In genomic region chr6:157764346-157765068, GRCh38 we compare ENCODE assay signal across 1 cellular context.
A peak's percentile ranks its signal among the peaks of the same experiment; 100 is the strongest.
TF ChIP-seq lines count a peak whose summit lies in the region.

No MANE protein-coding gene starts in this region.

TF ChIP-seq in K562, 482 proteins besides CTCF, POLR2A, EP300 and RAD21 (continued from another document and continues in another):
- peak; percentile 44; the same call in 1 of the 2 replicates for TF ChIP-seq ARID3A (IDR thresholded peaks at IDR 0.05; ENCODE audit: borderline replicate concordance, low read depth, low read length)
- no peak for TF ChIP-seq HNRNPUL1 (IDR thresholded peaks at IDR 0.05; ENCODE audit: low read length)
- no peak for TF ChIP-seq ZNF511 (CRISPR knock-in tag; IDR thresholded peaks at IDR 0.05)
- TF ChIP-seq TOE1 (IDR thresholded peaks at IDR 0.05; ENCODE audit: borderline replicate concordance): peak; percentile 73; the same call in 1 of the 2 replicates
- TF ChIP-seq TOE1 (CRISPR knock-in tag; IDR thresholded peaks at IDR 0.05; ENCODE audit: borderline replicate concordance, low read depth): no peak
- no peak for TF ChIP-seq ZNF766 (CRISPR knock-in tag; conservative IDR thresholded peaks at IDR 0.05)
- TF ChIP-seq ZNF395 (CRISPR knock-in tag; IDR thresholded peaks at IDR 0.05): peak; percentile 75
- no peak for TF ChIP-seq ILF3 (IDR thresholded peaks at IDR 0.05; ENCODE audit: borderline replicate concordance)
- no peak for TF ChIP-seq ETS2 (tag; IDR thresholded peaks at IDR 0.05; ENCODE audit: borderline replicate concordance, poor library complexity, severe bottlenecking)
- TF ChIP-seq MCM5 (IDR thresholded peaks at IDR 0.05; ENCODE audit: low read depth): no peak
- TF ChIP-seq FOXK2 (conservative IDR thresholded peaks at IDR 0.05 in 1 of 2, IDR thresholded peaks at IDR 0.05 in 1 of 2; ENCODE audit: low read depth in 2 of 2): peak; percentile 64 to 68; a peak in 2 of 4 replicates
- TF ChIP-seq C11orf30 (IDR thresholded peaks at IDR 0.05; ENCODE audit: low read depth): no peak
- no peak for TF ChIP-seq TAF7 (tag; IDR thresholded peaks at IDR 0.05)
- TF ChIP-seq POLR2B (IDR thresholded peaks at IDR 0.05; ENCODE audit: low read depth, partially characterized antibody): no peak
- TF ChIP-seq POLR2AphosphoS5 (IDR thresholded peaks at IDR 0.05; ENCODE audit: control insufficient read depth, insufficient read depth, low read depth, low read length): no peak
- TF ChIP-seq NCOA4 (IDR thresholded peaks at IDR 0.05; ENCODE audit: partially characterized antibody): no peak
- no peak for TF ChIP-seq ZNF354B (CRISPR knock-in tag; IDR thresholded peaks at IDR 0.05)
- TF ChIP-seq ELF1 (tag; IDR thresholded peaks at IDR 0.05): no peak
- no peak for TF ChIP-seq NONO (IDR thresholded peaks at IDR 0.05; ENCODE audit: low read depth in 2 of 2, low read length in 1 of 2)
- TF ChIP-seq, protein P1, sequence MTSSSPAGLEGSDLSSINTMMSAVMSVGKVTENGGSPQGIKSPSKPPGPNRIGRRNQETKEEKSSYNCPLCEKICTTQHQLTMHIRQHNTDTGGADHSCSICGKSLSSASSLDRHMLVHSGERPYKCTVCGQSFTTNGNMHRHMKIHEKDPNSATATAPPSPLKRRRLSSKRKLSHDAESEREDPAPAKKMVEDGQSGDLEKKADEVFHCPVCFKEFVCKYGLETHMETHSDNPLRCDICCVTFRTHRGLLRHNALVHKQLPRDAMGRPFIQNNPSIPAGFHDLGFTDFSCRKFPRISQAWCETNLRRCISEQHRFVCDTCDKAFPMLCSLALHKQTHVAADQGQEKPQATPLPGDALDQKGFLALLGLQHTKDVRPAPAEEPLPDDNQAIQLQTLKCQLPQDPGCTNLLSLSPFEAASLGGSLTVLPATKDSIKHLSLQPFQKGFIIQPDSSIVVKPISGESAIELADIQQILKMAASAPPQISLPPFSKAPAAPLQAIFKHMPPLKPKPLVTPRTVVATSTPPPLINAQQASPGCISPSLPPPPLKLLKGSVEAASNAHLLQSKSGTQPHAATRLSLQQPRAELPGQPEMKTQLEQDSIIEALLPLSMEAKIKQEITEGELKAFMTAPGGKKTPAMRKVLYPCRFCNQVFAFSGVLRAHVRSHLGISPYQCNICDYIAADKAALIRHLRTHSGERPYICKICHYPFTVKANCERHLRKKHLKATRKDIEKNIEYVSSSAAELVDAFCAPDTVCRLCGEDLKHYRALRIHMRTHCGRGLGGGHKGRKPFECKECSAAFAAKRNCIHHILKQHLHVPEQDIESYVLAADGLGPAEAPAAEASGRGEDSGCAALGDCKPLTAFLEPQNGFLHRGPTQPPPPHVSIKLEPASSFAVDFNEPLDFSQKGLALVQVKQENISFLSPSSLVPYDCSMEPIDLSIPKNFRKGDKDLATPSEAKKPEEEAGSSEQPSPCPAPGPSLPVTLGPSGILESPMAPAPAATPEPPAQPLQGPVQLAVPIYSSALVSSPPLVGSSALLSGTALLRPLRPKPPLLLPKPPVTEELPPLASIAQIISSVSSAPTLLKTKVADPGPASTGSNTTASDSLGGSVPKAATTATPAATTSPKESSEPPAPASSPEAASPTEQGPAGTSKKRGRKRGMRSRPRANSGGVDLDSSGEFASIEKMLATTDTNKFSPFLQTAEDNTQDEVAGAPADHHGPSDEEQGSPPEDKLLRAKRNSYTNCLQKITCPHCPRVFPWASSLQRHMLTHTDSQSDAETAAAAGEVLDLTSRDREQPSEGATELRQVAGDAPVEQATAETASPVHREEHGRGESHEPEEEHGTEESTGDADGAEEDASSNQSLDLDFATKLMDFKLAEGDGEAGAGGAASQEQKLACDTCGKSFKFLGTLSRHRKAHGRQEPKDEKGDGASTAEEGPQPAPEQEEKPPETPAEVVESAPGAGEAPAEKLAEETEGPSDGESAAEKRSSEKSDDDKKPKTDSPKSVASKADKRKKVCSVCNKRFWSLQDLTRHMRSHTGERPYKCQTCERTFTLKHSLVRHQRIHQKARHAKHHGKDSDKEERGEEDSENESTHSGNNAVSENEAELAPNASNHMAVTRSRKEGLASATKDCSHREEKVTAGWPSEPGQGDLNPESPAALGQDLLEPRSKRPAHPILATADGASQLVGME (CRISPR knock-in tag; IDR thresholded peaks at IDR 0.05): no peak
- TF ChIP-seq TEAD2 (tag; IDR thresholded peaks at IDR 0.05): peak; percentile 34; the same call in 1 of the 2 replicates
- TF ChIP-seq ZNF280A (IDR thresholded peaks at IDR 0.05; ENCODE audit: low read depth, partially characterized antibody): no peak
- peak; percentile 63 for TF ChIP-seq ZBTB12 (CRISPR knock-in tag; IDR thresholded peaks at IDR 0.05)
- no peak for TF ChIP-seq HOXB6 (CRISPR knock-in tag; IDR thresholded peaks at IDR 0.05; ENCODE audit: borderline replicate concordance)
- TF ChIP-seq PHB2 (IDR thresholded peaks at IDR 0.05; ENCODE audit: low read depth): no peak
- no peak for TF ChIP-seq CC2D1A (IDR thresholded peaks at IDR 0.05)
- no peak for TF ChIP-seq E2F3 (CRISPR knock-in tag; IDR thresholded peaks at IDR 0.05)
- TF ChIP-seq SMARCA4 (IDR thresholded peaks at IDR 0.05): peak; percentile 81
- no peak for TF ChIP-seq FOXA3 (CRISPR knock-in tag; conservative IDR thresholded peaks at IDR 0.05 in 1 of 2, IDR thresholded peaks at IDR 0.05 in 1 of 2)
- TF ChIP-seq, protein P2, sequence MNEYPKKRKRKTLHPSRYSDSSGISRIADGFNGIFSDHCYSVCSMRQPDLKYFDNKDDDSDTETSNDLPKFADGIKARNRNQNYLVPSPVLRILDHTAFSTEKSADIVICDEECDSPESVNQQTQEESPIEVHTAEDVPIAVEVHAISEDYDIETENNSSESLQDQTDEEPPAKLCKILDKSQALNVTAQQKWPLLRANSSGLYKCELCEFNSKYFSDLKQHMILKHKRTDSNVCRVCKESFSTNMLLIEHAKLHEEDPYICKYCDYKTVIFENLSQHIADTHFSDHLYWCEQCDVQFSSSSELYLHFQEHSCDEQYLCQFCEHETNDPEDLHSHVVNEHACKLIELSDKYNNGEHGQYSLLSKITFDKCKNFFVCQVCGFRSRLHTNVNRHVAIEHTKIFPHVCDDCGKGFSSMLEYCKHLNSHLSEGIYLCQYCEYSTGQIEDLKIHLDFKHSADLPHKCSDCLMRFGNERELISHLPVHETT (CRISPR knock-in tag; conservative IDR thresholded peaks at IDR 0.05 in 1 of 2, IDR thresholded peaks at IDR 0.05 in 1 of 2): no peak
- no peak for TF ChIP-seq KDM5B (IDR thresholded peaks at IDR 0.05; ENCODE audit: insufficient replicate concordance, low read depth, low read length)
- peak; percentile 90 for TF ChIP-seq BHLHE40 (IDR thresholded peaks at IDR 0.05; ENCODE audit: low read length)
- no peak for TF ChIP-seq CREB3 (tag; conservative IDR thresholded peaks at IDR 0.05; ENCODE audit: low read depth)
- TF ChIP-seq, protein P3, sequence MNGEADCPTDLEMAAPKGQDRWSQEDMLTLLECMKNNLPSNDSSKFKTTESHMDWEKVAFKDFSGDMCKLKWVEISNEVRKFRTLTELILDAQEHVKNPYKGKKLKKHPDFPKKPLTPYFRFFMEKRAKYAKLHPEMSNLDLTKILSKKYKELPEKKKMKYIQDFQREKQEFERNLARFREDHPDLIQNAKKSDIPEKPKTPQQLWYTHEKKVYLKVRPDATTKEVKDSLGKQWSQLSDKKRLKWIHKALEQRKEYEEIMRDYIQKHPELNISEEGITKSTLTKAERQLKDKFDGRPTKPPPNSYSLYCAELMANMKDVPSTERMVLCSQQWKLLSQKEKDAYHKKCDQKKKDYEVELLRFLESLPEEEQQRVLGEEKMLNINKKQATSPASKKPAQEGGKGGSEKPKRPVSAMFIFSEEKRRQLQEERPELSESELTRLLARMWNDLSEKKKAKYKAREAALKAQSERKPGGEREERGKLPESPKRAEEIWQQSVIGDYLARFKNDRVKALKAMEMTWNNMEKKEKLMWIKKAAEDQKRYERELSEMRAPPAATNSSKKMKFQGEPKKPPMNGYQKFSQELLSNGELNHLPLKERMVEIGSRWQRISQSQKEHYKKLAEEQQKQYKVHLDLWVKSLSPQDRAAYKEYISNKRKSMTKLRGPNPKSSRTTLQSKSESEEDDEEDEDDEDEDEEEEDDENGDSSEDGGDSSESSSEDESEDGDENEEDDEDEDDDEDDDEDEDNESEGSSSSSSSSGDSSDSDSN (IDR thresholded peaks at IDR 0.05; ENCODE audit: borderline replicate concordance in 1 of 2, low read depth in 2 of 2, low read length in 2 of 2): no peak
- no peak for TF ChIP-seq KDM2B (CRISPR knock-in tag; IDR thresholded peaks at IDR 0.05)
- TF ChIP-seq SUPT5H (IDR thresholded peaks at IDR 0.05): no peak
- TF ChIP-seq, protein P4, sequence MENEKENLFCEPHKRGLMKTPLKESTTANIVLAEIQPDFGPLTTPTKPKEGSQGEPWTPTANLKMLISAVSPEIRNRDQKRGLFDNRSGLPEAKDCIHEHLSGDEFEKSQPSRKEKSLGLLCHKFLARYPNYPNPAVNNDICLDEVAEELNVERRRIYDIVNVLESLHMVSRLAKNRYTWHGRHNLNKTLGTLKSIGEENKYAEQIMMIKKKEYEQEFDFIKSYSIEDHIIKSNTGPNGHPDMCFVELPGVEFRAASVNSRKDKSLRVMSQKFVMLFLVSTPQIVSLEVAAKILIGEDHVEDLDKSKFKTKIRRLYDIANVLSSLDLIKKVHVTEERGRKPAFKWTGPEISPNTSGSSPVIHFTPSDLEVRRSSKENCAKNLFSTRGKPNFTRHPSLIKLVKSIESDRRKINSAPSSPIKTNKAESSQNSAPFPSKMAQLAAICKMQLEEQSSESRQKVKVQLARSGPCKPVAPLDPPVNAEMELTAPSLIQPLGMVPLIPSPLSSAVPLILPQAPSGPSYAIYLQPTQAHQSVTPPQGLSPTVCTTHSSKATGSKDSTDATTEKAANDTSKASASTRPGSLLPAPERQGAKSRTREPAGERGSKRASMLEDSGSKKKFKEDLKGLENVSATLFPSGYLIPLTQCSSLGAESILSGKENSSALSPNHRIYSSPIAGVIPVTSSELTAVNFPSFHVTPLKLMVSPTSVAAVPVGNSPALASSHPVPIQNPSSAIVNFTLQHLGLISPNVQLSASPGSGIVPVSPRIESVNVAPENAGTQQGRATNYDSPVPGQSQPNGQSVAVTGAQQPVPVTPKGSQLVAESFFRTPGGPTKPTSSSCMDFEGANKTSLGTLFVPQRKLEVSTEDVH (IDR thresholded peaks at IDR 0.05; ENCODE audit: low read depth, partially characterized antibody): no peak
- TF ChIP-seq, protein P5, sequence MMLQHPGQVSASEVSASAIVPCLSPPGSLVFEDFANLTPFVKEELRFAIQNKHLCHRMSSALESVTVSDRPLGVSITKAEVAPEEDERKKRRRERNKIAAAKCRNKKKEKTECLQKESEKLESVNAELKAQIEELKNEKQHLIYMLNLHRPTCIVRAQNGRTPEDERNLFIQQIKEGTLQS (IDR thresholded peaks at IDR 0.05): peak; percentile 93
- TF ChIP-seq, protein P5 (CRISPR knock-in tag; conservative IDR thresholded peaks at IDR 0.05): no peak
- TF ChIP-seq FIP1L1 (IDR thresholded peaks at IDR 0.05; ENCODE audit: low read depth, low read length, poor library complexity, severe bottlenecking): no peak
